ENCODE assay signal across 23 cellular contexts in genomic region chr20:62599216-62600110, GRCh38. TPM values are rescaled to one million over a fixed set of nuclear protein-coding genes. Genes with fewer than 3 reads are reported as not detected.
DNase-seq lines count a peak whose midpoint lies in the region; ATAC-seq, FAIRE-seq and TF ChIP-seq lines count a peak whose summit lies in the region.
"Had no signal": no experiment of that assay in that cellular context is flagged by ENCODE, and none has a peak within 500 bp of the region (broad histone marks: within the 10 kb centered on the region; RNA-seq: fewer than 3 reads in every experiment).

No MANE protein-coding gene starts in this region.

- no peak overlapping the region for H3K56ac ChIP-seq in H1 (replicated peaks; ENCODE audit: insufficient read length, low read depth, low read length)

- no peak for FAIRE-seq in H1 (lab: Jason Lieb, UNC)
- FAIRE-seq: A549, HepG2 had no signal

- no peaks in the 10 kb centered on the region for H3K79me1 ChIP-seq in H1 (ENCODE audit: low read depth, low read length)

- H3K36me3 ChIP-seq in PC-3 (ENCODE audit: low read depth, low read length), result no peaks in the 10 kb centered on the region
- no peaks in the 10 kb centered on the region for H3K36me3 ChIP-seq in H1 (ENCODE audit: control insufficient read depth in 2 of 4, insufficient read depth in 4 of 4, low read length in 3 of 4)
- H3K36me3 ChIP-seq: BE2C had no signal

- CTCF ChIA-PET in PC-3 (lab: Charles Lee), result no interaction called here
- CTCF ChIA-PET in H1 (lab: Charles Lee; ENCODE audit: partially characterized antibody), result interaction anchor here (0.7 to 2.5 kb wide), 4 partner anchors 10 to 41 kb away, joined by 3 to 10 read pairs (median 6); no protein-coding TSS in a partner anchor

- ATAC-seq in left ventricle myocardium superior (no peak), PC-3 (no peak)
- ATAC-seq: SK-N-SH treated with all-trans-retinoic acid at 6 μM for 48 hours had no signal

- no peak overlapping the region for H4K5ac ChIP-seq in H1 (ENCODE audit: insufficient read length, low read depth, low read length)

- no peak overlapping the region for H3K4ac ChIP-seq in H1 (replicated peaks; ENCODE audit: insufficient read length, low read depth, low read length)

- no peak overlapping the region for H2AFZ ChIP-seq in PC-3 (ENCODE audit: low read length)
- no peak overlapping the region for H2AFZ ChIP-seq in H1 (ENCODE audit: low read length)

- H3K18ac ChIP-seq in H1 (ENCODE audit: extremely low read depth, low read length), result no peak overlapping the region; the same call in 1 of the 2 replicates

- no peaks in the 10 kb centered on the region for H3K23me2 ChIP-seq in H1 (ENCODE audit: low read depth, low read length)

- no peak for TF ChIP-seq EP300 in H1 (IDR thresholded peaks at IDR 0.05; ENCODE audit: borderline replicate concordance in 1 of 2, low read depth in 2 of 2, low read length in 2 of 2)

- H3K4me1 ChIP-seq in PC-3 (ENCODE audit: insufficient read depth, low read length) (peaks cover 60% of the 10 kb centered on the region), H1 (replicated peaks in 1 of 4; ENCODE audit: control insufficient read depth in 3 of 4, insufficient read depth in 4 of 4, low read length in 3 of 4) (peaks cover 0 to 3% (median under 1%) of the 10 kb centered on the region in 4 experiments; a peak in 2 of 7 replicates)
- H3K4me1 ChIP-seq: BE2C, Caco-2 had no signal

- peaks cover 9% of the 10 kb centered on the region for H3F3A ChIP-seq in PC-3 (ENCODE audit: low read length, unreplicated experiment)

- no peak overlapping the region for H2BK120ac ChIP-seq in H1 (replicated peaks; ENCODE audit: low read depth, low read length)

- TF ChIP-seq CTCF in PC-3 (conservative IDR thresholded peaks at IDR 0.05; ENCODE audit: low read depth, low read length), result no peak
- no peak for TF ChIP-seq CTCF in H1 (IDR thresholded peaks at IDR 0.05; ENCODE audit: control extremely low read depth in 1 of 3, insufficient read depth in 1 of 3, low read depth in 1 of 3, low read length in 3 of 3)

- H3K9ac ChIP-seq in PC-3 (ENCODE audit: low read length) (no peak overlapping the region), H1 (replicated peaks in 1 of 4; ENCODE audit: extremely low read depth in 1 of 4, low read depth in 3 of 4, low read length in 3 of 4) (no peak overlapping the region)

- H3K79me2 ChIP-seq in PC-3 (ENCODE audit: low read length) (peaks cover 33% of the 10 kb centered on the region), H1 (ENCODE audit: control insufficient read depth in 1 of 2, insufficient read depth in 2 of 2, low read length in 2 of 2) (no peaks in the 10 kb centered on the region)

- H2BK12ac ChIP-seq in H1 (ENCODE audit: low read depth, low read length), result 0 out of 2 replicates have a peak overlapping the region, but pooled peaks have one; percentile 27

- no peaks in the 10 kb centered on the region for H3K9me2 ChIP-seq in PC-3 (replicated peaks; ENCODE audit: low read length)

- H3K4me3 ChIP-seq in PC-3 (ENCODE audit: low read length) (no peak overlapping the region), H1 (ENCODE audit: extremely low read depth in 1 of 4, insufficient read depth in 2 of 4, low read depth in 3 of 4, low read length in 4 of 4) (no peak overlapping the region)
- H3K4me3 ChIP-seq: A549 had no signal

- TF ChIP-seq POLR2A in H1 (IDR thresholded peaks at IDR 0.05; ENCODE audit: control extremely low read depth in 1 of 2, low read depth in 2 of 2, low read length in 2 of 2), result no peak

- DNase-seq in left ventricle myocardium superior (peak; percentile 21), cardiac septum (ENCODE audit: low spot score) (no peak), PC-3 (no peak), H1 (ENCODE audit: low read depth in 1 of 2, low spot score in 2 of 2) (no peak), superior temporal gyrus (ENCODE audit: extremely low spot score) (peak; percentile 20), NCI-H1417 treated with DMSO at 0.1 percent for 48 hours (lab: John Stamatoyannopoulos, UW) (no peak)
- DNase-seq in activated effector memory CD4-positive, alpha-beta T cell treated with Interleukin-2 at 50 U/mL for 16 hours, result no peak
- no peak for DNase-seq in NK-92 treated with Interleukin-12 subunit alpha and Interleukin-12 subunit beta, amount 100 ng/mL, for 24 hours (lab: John Stamatoyannopoulos, UW)
- DNase-seq: BE2C; CD4-positive, alpha-beta T cell; DMS 273 treated with DMSO at 0.1 percent for 48 hours; DMS79 treated with DMSO at 0.1 percent for 48 hours; H7; KG1; NCI-H1092 treated with DMSO at 0.1 percent for 48 hours; NCI-H2029 treated with DMSO at 0.1 percent for 48 hours; NCI-H226; NCI-H510A treated with DMSO at 0.1 percent for 48 hours; NCI-H774 had no signal

- POLR2A ChIA-PET in PC-3 (lab: Charles Lee; ENCODE audit: unreplicated experiment), result no interaction called here
- POLR2A ChIA-PET in H1 (lab: Charles Lee; ENCODE audit: partially characterized antibody), result no interaction called here

- 0 out of 2 replicates have a peak overlapping the region, but pooled peaks have one; percentile 29 for H2BK15ac ChIP-seq in H1 (ENCODE audit: low read length)

- BruUV-seq in PC-3 (replicated peaks; lab: Mats Ljungman, UMichigan), result no TSS peak

- H3K27ac ChIP-seq in PC-3 (ENCODE audit: low read length) (peak overlapping the region; percentile 53), H1 (ENCODE audit: low read depth, low read length) (no peak overlapping the region)
- H3K27ac ChIP-seq: A549 had no signal

- no peak overlapping the region for H2BK5ac ChIP-seq in H1 (ENCODE audit: low read depth, low read length)

- H4K8ac ChIP-seq in H1 (ENCODE audit: extremely low read depth, insufficient read depth, low read length), result peak overlapping the region; percentile 41

- WGBS in H1 (ENCODE audit: extremely low coverage in 1 of 2, insufficient coverage in 1 of 2, insufficient read length in 1 of 2, insufficient replicate concordance in 2 of 2, low coverage in 1 of 2, low lambda C conversion rate in 2 of 2, missing lambda C conversion rate in 1 of 2), 2 experiments, result 97% methylated on average over 31 of the region's 34 CpGs; no CpG with 5 or more reads in 1 of the 2 experiments

- intact Hi-C loops in left ventricle myocardium superior (cut with micrococcal nuclease) (loop anchor here (10.0 kb wide), 1 partner anchor 175 kb away; the partner anchor contains the start of gene RBBP8NL), cardiac septum (cut with DNase I) (no loop called here), PC-3 (cut with micrococcal nuclease) (no loop called here)

- H3K14ac ChIP-seq in H1 (ENCODE audit: insufficient read length), result no peak overlapping the region

- no peaks in the 10 kb centered on the region for H3K9me3 ChIP-seq in PC-3 (ENCODE audit: low read length)
- H3K9me3 ChIP-seq in H1 (ENCODE audit: insufficient read depth in 2 of 2, low read depth in 1 of 2, low read length in 1 of 2), result no peaks in the 10 kb centered on the region
- H3K9me3 ChIP-seq: A549, BE2C, Caco-2 had no signal

- H3K4me2 ChIP-seq in PC-3 (ENCODE audit: low read length) (no peak overlapping the region), H1 (ENCODE audit: insufficient read depth in 1 of 2, low read depth in 2 of 2, low read length in 2 of 2) (no peak overlapping the region)
- H3K4me2 ChIP-seq: A549 had no signal

- H3K23ac ChIP-seq in H1 (ENCODE audit: insufficient read length), result no peak overlapping the region

- no peak overlapping the region for H2AK5ac ChIP-seq in H1 (ENCODE audit: low read depth, low read length)

- TF ChIP-seq RAD21 in H1 (IDR thresholded peaks at IDR 0.05 in 1 of 2, conservative IDR thresholded peaks at IDR 0.05 in 1 of 2; ENCODE audit: low read depth in 2 of 2, low read length in 2 of 2), result no peak

- H4K20me1 ChIP-seq in PC-3 (ENCODE audit: low read length) (no peaks in the 10 kb centered on the region), H1 (replicated peaks in 1 of 2; ENCODE audit: control insufficient read depth in 1 of 2, insufficient read depth in 2 of 2, low read length in 2 of 2) (no peaks in the 10 kb centered on the region)

- no peak overlapping the region for H4K91ac ChIP-seq in H1 (replicated peaks; ENCODE audit: insufficient read length, low read length)

- no peak overlapping the region for H2BK20ac ChIP-seq in H1 (ENCODE audit: low read length)

- H3K27me3 ChIP-seq in PC-3 (ENCODE audit: low read length) (no peaks in the 10 kb centered on the region), H1 (replicated peaks in 1 of 4; ENCODE audit: control insufficient read depth in 3 of 4, extremely low read depth in 1 of 4, insufficient read depth in 3 of 4, low read length in 3 of 4) (no peaks in the 10 kb centered on the region; a peak in 1 of 7 replicates)

TF ChIP-seq in H1, 55 proteins besides CTCF, POLR2A, EP300 and RAD21:
- TF ChIP-seq CHD1 (IDR thresholded peaks at IDR 0.05; ENCODE audit: low read depth, low read length) (no peak), BACH1 (IDR thresholded peaks at IDR 0.05; ENCODE audit: low read length) (no peak), TCF12 (IDR thresholded peaks at IDR 0.05; ENCODE audit: low read depth, low read length) (no peak), SP1 (IDR thresholded peaks at IDR 0.05; ENCODE audit: low read depth, low read length) (no peak), CBX8 (IDR thresholded peaks at IDR 0.05; ENCODE audit: borderline replicate concordance, low read depth, low read length) (no peak), SIRT6 (IDR thresholded peaks at IDR 0.05; ENCODE audit: low read length) (no peak), GABPA (IDR thresholded peaks at IDR 0.05; ENCODE audit: borderline replicate concordance, insufficient read depth, low read length) (no peak), PHF8 (conservative IDR thresholded peaks at IDR 0.05; ENCODE audit: low read depth, low read length) (no peak)
- TF ChIP-seq, protein P1, sequence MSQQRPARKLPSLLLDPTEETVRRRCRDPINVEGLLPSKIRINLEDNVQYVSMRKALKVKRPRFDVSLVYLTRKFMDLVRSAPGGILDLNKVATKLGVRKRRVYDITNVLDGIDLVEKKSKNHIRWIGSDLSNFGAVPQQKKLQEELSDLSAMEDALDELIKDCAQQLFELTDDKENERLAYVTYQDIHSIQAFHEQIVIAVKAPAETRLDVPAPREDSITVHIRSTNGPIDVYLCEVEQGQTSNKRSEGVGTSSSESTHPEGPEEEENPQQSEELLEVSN (IDR thresholded peaks at IDR 0.05), result no peak

RNA-seq across cellular contexts. Expression of gene SLCO4A1, which starts 42.8 kb away (rescaled TPM):
- total RNA-seq in left ventricle myocardium superior (9.4 TPM), cardiac septum (10.8 TPM), PC-3 (2014; rRNA removed) (161 and 162 TPM in 2 replicates)
- 18.2 and 18.5 TPM in 2 replicates for total RNA-seq in H1 (2021; fragmentation: NEBNext Ultra II Directional; extraction: Animal tissue kit (Norgen Biotek cat#: 25700))
- polyA plus RNA-seq in H1 (2011; rRNA removed), result 10.5 and 13.3 TPM in 2 replicates
- 10.5 TPM for polyA plus RNA-seq in H1 (2011; cell fraction: cytosol; rRNA removed)
- polyA plus RNA-seq in H1 (2011; cell fraction: nucleus; rRNA removed), result 30.4 TPM
- polyA plus RNA-seq in H1 (2012, experiment 1 of 2), result 15.4 to 21.3 TPM (median 15.8 TPM) in 4 replicates
- 19.2 TPM for polyA plus RNA-seq in H1 (2012, experiment 2 of 2)
- 19.8 TPM for polyA plus RNA-seq in H1 (2013, experiment 1 of 2)
- 21.9 TPM for polyA plus RNA-seq in H1 (2013, experiment 2 of 2)
- polyA minus RNA-seq in H1 (2011; rRNA and poly(A)+ RNA removed), result 6.1 and 7.4 TPM in 2 replicates
- polyA minus RNA-seq in H1 (2011; cell fraction: cytosol; rRNA and poly(A)+ RNA removed), result 9.3 TPM
- 10.6 TPM for polyA minus RNA-seq in H1 (2011; cell fraction: nucleus; rRNA and poly(A)+ RNA removed)

Comparison
In these comparisons a context has a peak if more than half of its experiments do, and no peak if none do; other contexts are left out.
1. DNase-seq: peak in left ventricle myocardium superior (single experiment) and superior temporal gyrus (single experiment); none in cardiac septum (single experiment), PC-3 (single experiment), H1 (0 of 2), activated effector memory CD4-positive, alpha-beta T cell treated with Interleukin-2 at 50 U/mL for 16 hours (single experiment), NCI-H1417 treated with DMSO at 0.1 percent for 48 hours (single experiment) and NK-92 treated with Interleukin-12 subunit alpha and Interleukin-12 subunit beta, amount 100 ng/mL, for 24 hours (single experiment).